8 cellular contexts compared by ENCODE assay signal in the genomic region with DNA sequence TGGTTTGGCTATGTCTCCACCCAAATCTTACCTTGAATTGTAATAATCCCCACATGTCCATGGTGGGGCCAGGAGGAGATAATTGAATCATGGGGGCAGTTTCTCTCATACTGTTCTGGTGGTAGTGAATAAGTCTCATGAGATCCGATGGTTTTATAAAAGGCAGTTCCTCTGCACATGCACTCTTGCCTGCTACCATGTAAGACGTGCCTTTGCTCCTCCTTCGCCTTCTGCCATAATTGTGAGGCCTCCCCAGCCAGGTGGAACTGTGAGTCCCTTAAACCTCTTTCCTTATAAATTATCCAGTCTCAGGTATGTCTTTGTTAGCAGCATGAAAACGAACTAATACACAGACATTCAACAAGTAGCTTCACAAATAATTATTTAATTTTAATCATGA. TPM values are rescaled to one million over a fixed set of nuclear protein-coding genes. Genes with fewer than 3 reads are reported as not detected.
DNase-seq lines count a peak whose midpoint lies in the region; ATAC-seq and TF ChIP-seq lines count a peak whose summit lies in the region.
"Not testable (repeated sequence)": the region's sequence is repeated elsewhere in the genome, so short reads cannot be mapped to it uniquely, and the experiment has no call there.

No MANE protein-coding gene starts in this region.

- not testable (repeated sequence) for H3K27me3 ChIP-seq in CD4-positive, CD25-positive, alpha-beta regulatory T cell (ENCODE audit: control insufficient read depth, insufficient read depth, low read length); HL-60 (ENCODE audit: insufficient read depth, poor library complexity, severe bottlenecking)

- H3K9me3 Mint-ChIP-seq in CD4-positive, CD25-positive, alpha-beta regulatory T cell: peaks cover 0 to 25% (median 6%) of the 10 kb centered on the region in 7 donors
- H3K9me3 Mint-ChIP-seq in activated CD4-positive, alpha-beta T cell treated with anti-CD3 and anti-CD28 coated beads for 36 hours (ENCODE audit: low read depth): peaks cover 24% of the 10 kb centered on the region
- H3K9me3 Mint-ChIP-seq in activated CD8-positive, alpha-beta T cell treated with anti-CD3 and anti-CD28 coated beads, Interleukin-2, amount 10 ng/mL, durations not matched to agents 7 days and 5 days (ENCODE audit: insufficient read depth): peaks cover 32% of the 10 kb centered on the region
- H3K9me3 Mint-ChIP-seq in activated naive CD4-positive, alpha-beta T cell treated with anti-CD3 and anti-CD28 coated beads for 36 hours: peaks cover 22% of the 10 kb centered on the region
- H3K9me3 Mint-ChIP-seq in activated naive CD8-positive, alpha-beta T cell treated with anti-CD3 and anti-CD28 coated beads for 36 hours: peaks cover 32% of the 10 kb centered on the region
- peaks cover 30% of the 10 kb centered on the region for H3K9me3 Mint-ChIP-seq in dendritic cell treated with granulocyte-macrophage colony-stimulating factor and Interleukin-4, amounts not matched to agents 40 ng/mL and 50 ng/mL, for 4 days
- peaks cover 4 to 30% (median 24%) of the 10 kb centered on the region in 9 donors for H3K9me3 Mint-ChIP-seq in naive thymus-derived CD8-positive, alpha-beta T cell

- not testable (repeated sequence) for ATAC-seq in CD4-positive, CD25-positive, alpha-beta regulatory T cell (ENCODE audit: low read depth in 2 of 2); activated CD4-positive, alpha-beta T cell treated with anti-CD3 and anti-CD28 coated beads for 36 hours; activated CD8-positive, alpha-beta T cell treated with anti-CD3 and anti-CD28 coated beads, Interleukin-2, amount 10 ng/mL, durations not matched to agents 7 days and 5 days; naive thymus-derived CD8-positive, alpha-beta T cell

- peaks cover 0 to 60% (median 13%) of the 10 kb centered on the region in 4 donors for H3K4me1 Mint-ChIP-seq in CD4-positive, CD25-positive, alpha-beta regulatory T cell
- peaks cover 70% of the 10 kb centered on the region for H3K4me1 Mint-ChIP-seq in activated CD4-positive, alpha-beta T cell treated with anti-CD3 and anti-CD28 coated beads for 36 hours
- peaks cover 78% of the 10 kb centered on the region for H3K4me1 Mint-ChIP-seq in activated CD8-positive, alpha-beta T cell treated with anti-CD3 and anti-CD28 coated beads, Interleukin-2, amount 10 ng/mL, durations not matched to agents 7 days and 5 days (ENCODE audit: low read depth)
- peaks cover 69% of the 10 kb centered on the region for H3K4me1 Mint-ChIP-seq in activated naive CD4-positive, alpha-beta T cell treated with anti-CD3 and anti-CD28 coated beads for 36 hours (ENCODE audit: low read depth)
- H3K4me1 Mint-ChIP-seq in activated naive CD8-positive, alpha-beta T cell treated with anti-CD3 and anti-CD28 coated beads for 36 hours: peaks cover 75% of the 10 kb centered on the region
- peaks cover 20% of the 10 kb centered on the region for H3K4me1 Mint-ChIP-seq in dendritic cell treated with granulocyte-macrophage colony-stimulating factor and Interleukin-4, amounts not matched to agents 40 ng/mL and 50 ng/mL, for 4 days (ENCODE audit: low read depth)
- peaks cover 54 to 83% (median 77%) of the 10 kb centered on the region in 4 donors for H3K4me1 Mint-ChIP-seq in naive thymus-derived CD8-positive, alpha-beta T cell

- CTCF ChIA-PET in activated CD4-positive, alpha-beta T cell treated with anti-CD3 and anti-CD28 coated beads for 36 hours (lab: Charles Lee): interaction anchor here (0.6 to 1.3 kb wide), 6 partner anchors 9 to 228 kb away, joined by 3 to 7 read pairs (median 3); no protein-coding TSS in a partner anchor
- CTCF ChIA-PET in activated CD8-positive, alpha-beta T cell treated with anti-CD3 and anti-CD28 coated beads, Interleukin-2, amount 10 ng/mL, durations not matched to agents 7 days and 5 days (lab: Charles Lee): interaction anchor here (1.6 to 4.6 kb wide), 5 partner anchors 8 to 59 kb away, joined by 4 to 21 read pairs (median 7); no protein-coding TSS in a partner anchor
- CTCF ChIA-PET in activated naive CD4-positive, alpha-beta T cell treated with anti-CD3 and anti-CD28 coated beads for 36 hours (lab: Charles Lee): interaction anchor here (0.6 to 3.2 kb wide), 7 partner anchors 10 to 58 kb away, joined by 3 to 13 read pairs (median 5); no protein-coding TSS in a partner anchor

- not testable (repeated sequence) for H3K27ac ChIP-seq in CD4-positive, CD25-positive, alpha-beta regulatory T cell (ENCODE audit: insufficient read depth, low read length, poor library complexity, severe bottlenecking)
- peak overlapping the region; percentile 61 for H3K27ac ChIP-seq in HL-60 (replicated peaks)

- H3K9me3 ChIP-seq in CD4-positive, CD25-positive, alpha-beta regulatory T cell (ENCODE audit: control insufficient read depth in 2 of 2, low read length in 2 of 2): peaks cover 20 to 23% of the 10 kb centered on the region in 2 experiments

- TF ChIP-seq CTCF in HL-60 (IDR thresholded peaks at IDR 0.05; ENCODE audit: insufficient read depth, low read length): not testable (repeated sequence)

- H3K4me3 Mint-ChIP-seq in CD4-positive, CD25-positive, alpha-beta regulatory T cell; activated CD4-positive, alpha-beta T cell treated with anti-CD3 and anti-CD28 coated beads for 36 hours; activated CD8-positive, alpha-beta T cell treated with anti-CD3 and anti-CD28 coated beads, Interleukin-2, amount 10 ng/mL, durations not matched to agents 7 days and 5 days; activated naive CD4-positive, alpha-beta T cell treated with anti-CD3 and anti-CD28 coated beads for 36 hours; activated naive CD8-positive, alpha-beta T cell treated with anti-CD3 and anti-CD28 coated beads for 36 hours; dendritic cell treated with granulocyte-macrophage colony-stimulating factor and Interleukin-4, amounts not matched to agents 40 ng/mL and 50 ng/mL, for 4 days: not testable (repeated sequence)
- peak overlapping the region in 4 of 10 donors; percentile 4 to 27 (median 12) for H3K4me3 Mint-ChIP-seq in naive thymus-derived CD8-positive, alpha-beta T cell

- POLR2A ChIA-PET in activated CD4-positive, alpha-beta T cell treated with anti-CD3 and anti-CD28 coated beads for 36 hours (lab: Charles Lee): interaction anchor here (0.7 to 1.1 kb wide), 2 partner anchors 13 to 44 kb away, joined by 3 read pairs; no protein-coding TSS in a partner anchor
- POLR2A ChIA-PET in activated CD8-positive, alpha-beta T cell treated with anti-CD3 and anti-CD28 coated beads, Interleukin-2, amount 10 ng/mL, durations not matched to agents 7 days and 5 days (lab: Charles Lee): interaction anchor here (1.0 to 2.4 kb wide), 4 partner anchors 9 to 58 kb away, joined by 3 to 8 read pairs (median 5); no protein-coding TSS in a partner anchor
- POLR2A ChIA-PET in naive thymus-derived CD8-positive, alpha-beta T cell (lab: Charles Lee): interaction anchor here (0.5 to 10.5 kb wide), 8 partner anchors 7 to 1570 kb away, joined by 3 to 135 read pairs (median 11); no protein-coding TSS in a partner anchor

- H3K36me3 Mint-ChIP-seq in CD4-positive, CD25-positive, alpha-beta regulatory T cell; dendritic cell treated with granulocyte-macrophage colony-stimulating factor and Interleukin-4, amounts not matched to agents 40 ng/mL and 50 ng/mL, for 4 days (ENCODE audit: low read depth): not testable (repeated sequence)
- peaks cover 23% of the 10 kb centered on the region for H3K36me3 Mint-ChIP-seq in activated CD4-positive, alpha-beta T cell treated with anti-CD3 and anti-CD28 coated beads for 36 hours (ENCODE audit: low read depth)
- peaks cover 30% of the 10 kb centered on the region for H3K36me3 Mint-ChIP-seq in activated CD8-positive, alpha-beta T cell treated with anti-CD3 and anti-CD28 coated beads, Interleukin-2, amount 10 ng/mL, durations not matched to agents 7 days and 5 days (ENCODE audit: low read depth)
- H3K36me3 Mint-ChIP-seq in activated naive CD4-positive, alpha-beta T cell treated with anti-CD3 and anti-CD28 coated beads for 36 hours (ENCODE audit: low read depth): peaks cover 14% of the 10 kb centered on the region
- peaks cover 51% of the 10 kb centered on the region for H3K36me3 Mint-ChIP-seq in activated naive CD8-positive, alpha-beta T cell treated with anti-CD3 and anti-CD28 coated beads for 36 hours
- peaks cover 0 to 25% (median 14%) of the 10 kb centered on the region in 3 donors for H3K36me3 Mint-ChIP-seq in naive thymus-derived CD8-positive, alpha-beta T cell

- DNase-seq in CD4-positive, CD25-positive, alpha-beta regulatory T cell; HL-60 (ENCODE audit: low read depth in 1 of 2, low spot score in 1 of 2); activated CD4-positive, alpha-beta T cell treated with anti-CD3 and anti-CD28 coated beads for 36 hours; activated CD8-positive, alpha-beta T cell treated with anti-CD3 and anti-CD28 coated beads, Interleukin-2, amount 10 ng/mL, durations not matched to agents 7 days and 5 days; activated naive CD4-positive, alpha-beta T cell treated with anti-CD3 and anti-CD28 coated beads for 36 hours; activated naive CD8-positive, alpha-beta T cell treated with anti-CD3 and anti-CD28 coated beads for 36 hours; naive thymus-derived CD8-positive, alpha-beta T cell: not testable (repeated sequence)

- H3K4me1 ChIP-seq in CD4-positive, CD25-positive, alpha-beta regulatory T cell (ENCODE audit: control insufficient read depth, insufficient read depth, low read length, poor library complexity, severe bottlenecking): peaks cover 19% of the 10 kb centered on the region

- intact Hi-C loops in activated CD4-positive, alpha-beta T cell treated with anti-CD3 and anti-CD28 coated beads for 36 hours (cut with DNase I, micrococcal nuclease); activated naive CD4-positive, alpha-beta T cell treated with anti-CD3 and anti-CD28 coated beads for 36 hours (cut with micrococcal nuclease); dendritic cell treated with granulocyte-macrophage colony-stimulating factor and Interleukin-4, amounts not matched to agents 40 ng/mL and 50 ng/mL, for 4 days (cut with micrococcal nuclease): not testable (repeated sequence)

- not testable (repeated sequence) for H3K4me3 ChIP-seq in CD4-positive, CD25-positive, alpha-beta regulatory T cell (ENCODE audit: low read depth, low read length); HL-60 (replicated peaks; ENCODE audit: insufficient read depth, low read length)

- not testable (repeated sequence) for H3K36me3 ChIP-seq in CD4-positive, CD25-positive, alpha-beta regulatory T cell (ENCODE audit: control insufficient read depth, insufficient read depth, low read length)

- H3K27ac Mint-ChIP-seq in CD4-positive, CD25-positive, alpha-beta regulatory T cell: peak overlapping the region in 2 of 3 donors; percentile 69 to 70
- peak overlapping the region; percentile 55 for H3K27ac Mint-ChIP-seq in activated CD4-positive, alpha-beta T cell treated with anti-CD3 and anti-CD28 coated beads for 36 hours
- peak overlapping the region; percentile 68 for H3K27ac Mint-ChIP-seq in activated CD8-positive, alpha-beta T cell treated with anti-CD3 and anti-CD28 coated beads, Interleukin-2, amount 10 ng/mL, durations not matched to agents 7 days and 5 days
- peak overlapping the region; percentile 40 for H3K27ac Mint-ChIP-seq in activated naive CD4-positive, alpha-beta T cell treated with anti-CD3 and anti-CD28 coated beads for 36 hours
- H3K27ac Mint-ChIP-seq in activated naive CD8-positive, alpha-beta T cell treated with anti-CD3 and anti-CD28 coated beads for 36 hours: peak overlapping the region; percentile 94
- peak overlapping the region; percentile 24 for H3K27ac Mint-ChIP-seq in dendritic cell treated with granulocyte-macrophage colony-stimulating factor and Interleukin-4, amounts not matched to agents 40 ng/mL and 50 ng/mL, for 4 days
- peak overlapping the region; percentile 46 to 88 (median 72) for H3K27ac Mint-ChIP-seq in naive thymus-derived CD8-positive, alpha-beta T cell

- H3K27me3 Mint-ChIP-seq in CD4-positive, CD25-positive, alpha-beta regulatory T cell; activated CD4-positive, alpha-beta T cell treated with anti-CD3 and anti-CD28 coated beads for 36 hours; activated CD8-positive, alpha-beta T cell treated with anti-CD3 and anti-CD28 coated beads, Interleukin-2, amount 10 ng/mL, durations not matched to agents 7 days and 5 days (ENCODE audit: low read depth); activated naive CD4-positive, alpha-beta T cell treated with anti-CD3 and anti-CD28 coated beads for 36 hours (ENCODE audit: low read depth); activated naive CD8-positive, alpha-beta T cell treated with anti-CD3 and anti-CD28 coated beads for 36 hours; naive thymus-derived CD8-positive, alpha-beta T cell: not testable (repeated sequence)
- peaks cover 22% of the 10 kb centered on the region for H3K27me3 Mint-ChIP-seq in dendritic cell treated with granulocyte-macrophage colony-stimulating factor and Interleukin-4, amounts not matched to agents 40 ng/mL and 50 ng/mL, for 4 days

RNA-seq across cellular contexts. Expression of a gene that starts 49.2 kb away (rescaled TPM):
- total RNA-seq in CD4-positive, CD25-positive, alpha-beta regulatory T cell: 268 TPM
- polyA plus RNA-seq in CD4-positive, CD25-positive, alpha-beta regulatory T cell: 10 to 100 TPM; 12.0 to 23.3 (median 15.8) TPM
- total RNA-seq in activated CD4-positive, alpha-beta T cell treated with anti-CD3 and anti-CD28 coated beads for 36 hours: 100 to 1,000 TPM; 156 to 167 TPM
- 100 to 1,000 TPM; 144 to 147 TPM for total RNA-seq in activated CD8-positive, alpha-beta T cell treated with anti-CD3 and anti-CD28 coated beads, Interleukin-2, amount 10 ng/mL, durations not matched to agents 7 days and 5 days
- total RNA-seq in activated naive CD4-positive, alpha-beta T cell treated with anti-CD3 and anti-CD28 coated beads for 36 hours: 10 to 100 TPM; 72.3 to 83.8 TPM
- total RNA-seq in activated naive CD8-positive, alpha-beta T cell treated with anti-CD3 and anti-CD28 coated beads for 36 hours: 100 to 1,000 TPM; 144 TPM
- total RNA-seq in naive thymus-derived CD8-positive, alpha-beta T cell: 10 to 100 TPM; 87.1 to 95.3 TPM
- 10 to 100 TPM; 22.0 to 64.0 (median 54.0) TPM for polyA plus RNA-seq in naive thymus-derived CD8-positive, alpha-beta T cell

Comparison
In these comparisons a context has a peak if more than half of its experiments do, and no peak if none do; other contexts are left out.
1. H3K27ac Mint-ChIP-seq: peak in every context shown above with its lines; median percentile 94 in activated naive CD8-positive, alpha-beta T cell treated with anti-CD3 and anti-CD28 coated beads for 36 hours; 72 in naive thymus-derived CD8-positive, alpha-beta T cell; 70 in CD4-positive, CD25-positive, alpha-beta regulatory T cell; 68 in activated CD8-positive, alpha-beta T cell treated with anti-CD3 and anti-CD28 coated beads, Interleukin-2, amount 10 ng/mL, durations not matched to agents 7 days and 5 days; 55 in activated CD4-positive, alpha-beta T cell treated with anti-CD3 and anti-CD28 coated beads for 36 hours; 40 in activated naive CD4-positive, alpha-beta T cell treated with anti-CD3 and anti-CD28 coated beads for 36 hours; 24 in dendritic cell treated with granulocyte-macrophage colony-stimulating factor and Interleukin-4, amounts not matched to agents 40 ng/mL and 50 ng/mL, for 4 days.